Comparison of ENCODE assay signal across 26 cellular contexts in the genomic region with DNA sequence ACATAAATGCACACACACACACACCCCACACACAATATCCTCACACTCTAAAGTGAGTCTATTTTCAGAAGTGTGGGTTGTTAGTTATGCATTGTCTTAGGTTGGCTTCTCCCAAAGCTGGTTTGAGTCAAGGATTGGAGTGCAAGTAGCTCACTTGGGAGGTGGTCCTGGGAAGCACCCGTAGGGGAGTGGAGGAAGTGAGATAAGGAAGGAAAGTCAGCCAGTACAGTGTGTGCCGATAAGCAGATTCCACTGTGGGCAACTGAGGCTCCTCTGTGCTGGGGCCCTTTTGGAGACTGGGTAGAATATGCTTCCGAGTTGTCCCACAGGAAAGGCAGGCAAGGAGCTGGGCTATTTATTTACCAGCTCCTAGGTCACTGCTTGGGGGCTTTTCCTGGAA.
DNase-seq lines count a peak whose midpoint lies in the region; FAIRE-seq and TF ChIP-seq lines count a peak whose summit lies in the region.
"Had no signal": no experiment of that assay in that cellular context is flagged by ENCODE, and none has a peak within 500 bp of the region (broad histone marks: within the 10 kb centered on the region; RNA-seq: fewer than 3 reads in every experiment).

No MANE protein-coding gene starts in this region.

- H3K4me1 Mint-ChIP-seq in endodermal cell = peaks cover 6% of the 10 kb centered on the region
- H3K4me1 Mint-ChIP-seq: B cell had no signal

- H3K27ac ChIP-seq in endothelial cell of umbilical vein (ENCODE audit: insufficient read depth, low read depth, low read length) (no peak overlapping the region), mesodermal cell (ENCODE audit: low read depth, low read length, severe bottlenecking) (peak overlapping the region; percentile 46), endodermal cell (ENCODE audit: low read depth, low read length) (no peak overlapping the region)
- H3K27ac ChIP-seq: A549, HL-60, Peyer's patch, SJSA1 had no signal

- CTCF ChIA-PET in endothelial cell of umbilical vein (lab: Charles Lee) = interaction anchor here (1.0 to 1.5 kb wide), 2 partner anchors 13 to 208 kb away, joined by 3 to 5 read pairs; no protein-coding TSS in a partner anchor

- H3K79me2 ChIP-seq in Loucy (ENCODE audit: insufficient read depth, low read length) (no peaks in the 10 kb centered on the region), endothelial cell of umbilical vein (ENCODE audit: control insufficient read depth, insufficient read depth, low read length) (no peaks in the 10 kb centered on the region)

- H3K4me1 ChIP-seq in Loucy (ENCODE audit: insufficient read depth, low read length, poor library complexity, severe bottlenecking) (peaks cover 24% of the 10 kb centered on the region), endothelial cell of umbilical vein (ENCODE audit: control insufficient read depth, extremely low read depth, insufficient read depth, low read length) (no peaks in the 10 kb centered on the region), mesodermal cell (ENCODE audit: control insufficient read depth, insufficient read depth, low read length, poor library complexity, severe bottlenecking) (no peaks in the 10 kb centered on the region), endodermal cell (ENCODE audit: control insufficient read depth, insufficient read depth, low read length) (peaks cover 3% of the 10 kb centered on the region)
- H3K4me1 ChIP-seq: A549, Peyer's patch, SJSA1 had no signal

- DNase-seq in UCSD-AML1 (lab: John Stamatoyannopoulos, UW; ENCODE audit: unreplicated experiment) (peak; percentile 75), endothelial cell of umbilical vein (ENCODE audit: low read depth, low spot score) (peak; percentile 79), DMS79 treated with DMSO at 0.1 percent for 48 hours (lab: John Stamatoyannopoulos, UW) (no peak), endodermal cell (no peak), H7 (no peak), NCI-H146 treated with DMSO at 0.1 percent for 48 hours (lab: John Stamatoyannopoulos, UW; ENCODE audit: unreplicated experiment) (no peak)
- DNase-seq: COR-L47, DND-41, H9, HFFc6, KBM-7, NCI-H1092, NCI-H1436, NCI-H1930, NCI-H2227 treated with DMSO at 0.1 percent for 48 hours, NCI-H510A treated with DMSO at 0.1 percent for 48 hours, NCI-H748 treated with DMSO at 0.1 percent for 48 hours, Peyer's patch had no signal

- dilution Hi-C loops in endothelial cell of umbilical vein (cut with MboI; ENCODE audit: extremely low pct_ligation_motif_present, low sequenced_read_pairs) = no loop called here

- TF ChIP-seq POLR2A in endothelial cell of umbilical vein (IDR thresholded peaks at IDR 0.05; ENCODE audit: low read depth, low read length) = no peak

- H3K27me3 ChIP-seq in Loucy (ENCODE audit: insufficient read depth, low read length, poor library complexity, severe bottlenecking) (no peaks in the 10 kb centered on the region), endothelial cell of umbilical vein (ENCODE audit: control insufficient read depth in 2 of 2, insufficient read depth in 2 of 2, low read length in 2 of 2) (no peaks in the 10 kb centered on the region), endodermal cell (ENCODE audit: control insufficient read depth, insufficient read depth, low read length, poor library complexity, severe bottlenecking) (no peaks in the 10 kb centered on the region), H7 (ENCODE audit: control insufficient read depth, insufficient read depth, low read length) (no peaks in the 10 kb centered on the region)
- H3K27me3 ChIP-seq: Peyer's patch, SJSA1 had no signal

- POLR2A ChIA-PET in endothelial cell of umbilical vein (lab: Charles Lee) = no interaction called here

- no peak overlapping the region for H3K4me3 ChIP-seq in Loucy (ENCODE audit: low read length, poor library complexity, severe bottlenecking)
- H3K4me3 ChIP-seq in endothelial cell of umbilical vein (replicated peaks in 1 of 3; ENCODE audit: insufficient read depth in 1 of 3, low read depth in 1 of 3, low read length in 3 of 3) = no peak overlapping the region
- no peak overlapping the region for H3K4me3 ChIP-seq in mesodermal cell (ENCODE audit: extremely low read depth, insufficient read depth, low read length, poor library complexity, severe bottlenecking)
- H3K4me3 ChIP-seq in endodermal cell (ENCODE audit: low read length) = no peak overlapping the region
- no peak overlapping the region for H3K4me3 ChIP-seq in H7 (ENCODE audit: insufficient read depth, low read depth, low read length)
- H3K4me3 ChIP-seq: A549, GM12878, Peyer's patch, SJSA1 had no signal

- H3K9me3 ChIP-seq in Loucy (ENCODE audit: insufficient read depth, low read depth, low read length) (no peaks in the 10 kb centered on the region; the same call in 1 of the 2 replicates), endothelial cell of umbilical vein (replicated peaks; ENCODE audit: control insufficient read depth, insufficient read depth, low read length) (no peaks in the 10 kb centered on the region), mesodermal cell (ENCODE audit: control insufficient read depth, low read length) (peaks cover 8% of the 10 kb centered on the region), endodermal cell (ENCODE audit: control insufficient read depth, low read length) (no peaks in the 10 kb centered on the region)

- H3K4me3 Mint-ChIP-seq in endodermal cell = no peak overlapping the region
- H3K4me3 Mint-ChIP-seq: B cell, H9, HFFc6 had no signal

- FAIRE-seq in endothelial cell of umbilical vein (lab: Jason Lieb, UNC) = no peak
- FAIRE-seq: GM12878, HepG2 had no signal

- H3K36me3 ChIP-seq in Loucy (ENCODE audit: insufficient read depth, low read length) (no peaks in the 10 kb centered on the region), endothelial cell of umbilical vein (ENCODE audit: control insufficient read depth in 2 of 2, extremely low read depth in 1 of 2, insufficient read depth in 2 of 2, low read length in 2 of 2) (no peaks in the 10 kb centered on the region), mesodermal cell (ENCODE audit: control insufficient read depth, insufficient read depth, low read length) (peaks cover 11% of the 10 kb centered on the region), endodermal cell (ENCODE audit: control insufficient read depth, insufficient read depth, low read length) (no peaks in the 10 kb centered on the region), H7 (replicated peaks; ENCODE audit: control insufficient read depth, insufficient read depth, low read length) (no peaks in the 10 kb centered on the region)
- H3K36me3 ChIP-seq: Peyer's patch, SJSA1 had no signal

- no TSS peak for BruUV-seq in endothelial cell of umbilical vein (replicated peaks; lab: Mats Ljungman, UMichigan)

- H4K20me1 ChIP-seq in Loucy (ENCODE audit: insufficient read depth, low read length, poor library complexity, severe bottlenecking) (no peaks in the 10 kb centered on the region), endothelial cell of umbilical vein (replicated peaks; ENCODE audit: control insufficient read depth, extremely low read depth, insufficient read depth, low read length) (no peaks in the 10 kb centered on the region)

- no peak overlapping the region for H3K9ac ChIP-seq in Loucy (ENCODE audit: low read depth, low read length, poor library complexity, severe bottlenecking)
- H3K9ac ChIP-seq in endothelial cell of umbilical vein (replicated peaks; ENCODE audit: extremely low read depth, insufficient read depth, low read length) = no peak overlapping the region
- H3K9ac ChIP-seq in endodermal cell (ENCODE audit: extremely low read depth, low read length, poor library complexity, severe bottlenecking) = no peak overlapping the region

- H2AFZ ChIP-seq in Loucy (ENCODE audit: low read length) (no peak overlapping the region), endothelial cell of umbilical vein (ENCODE audit: low read depth, low read length) (no peak overlapping the region)

- H3K9me3 Mint-ChIP-seq in endodermal cell = no peaks in the 10 kb centered on the region

- intact Hi-C loops in endothelial cell of umbilical vein (cut with micrococcal nuclease) = no loop called here

- H3K9me1 ChIP-seq in endothelial cell of umbilical vein (replicated peaks; ENCODE audit: control insufficient read depth, extremely low read depth, insufficient read depth, low read length) = no peaks in the 10 kb centered on the region

- H3K36me3 Mint-ChIP-seq in endodermal cell (ENCODE audit: low read depth) = no peaks in the 10 kb centered on the region

- WGBS in mesodermal cell (ENCODE audit: insufficient coverage in 2 of 2), 2 experiments = 83 to 100% methylated on average over 1 to 3 of the region's 3 CpGs
- 79% methylated on average over 3 of the region's 3 CpGs; no CpG with 5 or more reads in 1 of the 2 experiments for WGBS in endodermal cell (ENCODE audit: insufficient coverage in 1 of 2, insufficient read length in 1 of 2), 2 experiments

- no peak overlapping the region for H3K27ac Mint-ChIP-seq in endodermal cell
- H3K27ac Mint-ChIP-seq: B cell, HFFc6 had no signal

- no peaks in the 10 kb centered on the region for H3K27me3 Mint-ChIP-seq in endodermal cell (ENCODE audit: insufficient read depth)
- H3K27me3 Mint-ChIP-seq: B cell had no signal

- no peaks in the 10 kb centered on the region for H3K9me2 ChIP-seq in Loucy (replicated peaks; ENCODE audit: low read depth, low read length)

- H3F3A ChIP-seq in Loucy (ENCODE audit: low read depth) = no peaks in the 10 kb centered on the region

- TF ChIP-seq CTCF in Loucy (conservative IDR thresholded peaks at IDR 0.05; ENCODE audit: low read length) (no peak), endothelial cell of umbilical vein (IDR thresholded peaks at IDR 0.05; ENCODE audit: extremely low read depth in 1 of 2, insufficient read depth in 1 of 2, low read depth in 1 of 2, low read length in 2 of 2) (no peak), endodermal cell (conservative IDR thresholded peaks at IDR 0.05) (no peak)

- H3K4me2 ChIP-seq in Loucy (ENCODE audit: low read depth, low read length, poor library complexity, severe bottlenecking) (peak overlapping the region; percentile 19), endothelial cell of umbilical vein (ENCODE audit: insufficient read depth, low read length) (no peak overlapping the region)
- H3K4me2 ChIP-seq: A549 had no signal

TF ChIP-seq in endothelial cell of umbilical vein, 7 proteins besides CTCF, POLR2A, EP300 and RAD21 (continues in another document):
- TF ChIP-seq, protein P1, sequence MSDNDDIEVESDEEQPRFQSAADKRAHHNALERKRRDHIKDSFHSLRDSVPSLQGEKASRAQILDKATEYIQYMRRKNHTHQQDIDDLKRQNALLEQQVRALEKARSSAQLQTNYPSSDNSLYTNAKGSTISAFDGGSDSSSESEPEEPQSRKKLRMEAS (IDR thresholded peaks at IDR 0.05; ENCODE audit: insufficient read depth, insufficient read length) = no peak
- TF ChIP-seq FOS (IDR thresholded peaks at IDR 0.05; ENCODE audit: borderline replicate concordance, insufficient read depth, low read length) (no peak), EZH2 (IDR thresholded peaks at IDR 0.05; ENCODE audit: borderline replicate concordance, low read depth, low read length, severe bottlenecking) (no peak), GATA2 (IDR thresholded peaks at IDR 0.05; ENCODE audit: insufficient read depth, insufficient read length, low read depth, low read length) (no peak), JUN (IDR thresholded peaks at IDR 0.05; ENCODE audit: borderline replicate concordance, insufficient read depth, insufficient read length, low read depth) (no peak), POLR2AphosphoS5 (IDR thresholded peaks at IDR 0.05; ENCODE audit: insufficient read depth, low read depth, low read length) (no peak)

Comparison
In these comparisons a context has a peak if more than half of its experiments do, and no peak if none do; other contexts are left out.
1. DNase-seq: peak in UCSD-AML1 (single experiment) and endothelial cell of umbilical vein (single experiment); none in DMS79 treated with DMSO at 0.1 percent for 48 hours (single experiment), endodermal cell (single experiment), H7 (single experiment) and NCI-H146 treated with DMSO at 0.1 percent for 48 hours (single experiment).